ENCODE assay signal across 8 cellular contexts in genomic region chr19:15448778-15449619, GRCh38. TPM values are rescaled to one million over a fixed set of nuclear protein-coding genes. Genes with fewer than 3 reads are reported as not detected.
A peak's percentile ranks its signal among the peaks of the same experiment; 100 is the strongest.
DNase-seq lines count a peak whose midpoint lies in the region; ATAC-seq, FAIRE-seq and TF ChIP-seq lines count a peak whose summit lies in the region.

No MANE protein-coding gene starts in this region.

- H3K4me3 Mint-ChIP-seq in CD8-positive, alpha-beta memory T cell = peak overlapping the region; percentile 69 to 92 (median 75)
- peak overlapping the region; percentile 67 for H3K4me3 Mint-ChIP-seq in activated T-helper 1 cell treated with anti-CD3 and anti-CD28 coated beads, Interleukin-12 subunit alpha, Interleukin-12 subunit beta, Interleukin-2, Interleukin-4 antibody, amounts not matched to agents 30 ng/mL and 10 ng/mL and 1 ng/mL, durations not matched to agents 14 hours and 24 hours and 36 hours

- no peaks in the 10 kb centered on the region for H3K9me3 Mint-ChIP-seq in CD8-positive, alpha-beta memory T cell
- H3K9me3 Mint-ChIP-seq in activated T-helper 1 cell treated with anti-CD3 and anti-CD28 coated beads, Interleukin-12 subunit alpha, Interleukin-12 subunit beta, Interleukin-2, Interleukin-4 antibody, amounts not matched to agents 30 ng/mL and 10 ng/mL and 1 ng/mL, durations not matched to agents 14 hours and 24 hours and 36 hours = no peaks in the 10 kb centered on the region

- no peak overlapping the region for H3K27ac ChIP-seq in CD8-positive, alpha-beta memory T cell (ENCODE audit: low read depth, low read length)
- no peak overlapping the region for H3K27ac ChIP-seq in HEK293 (ENCODE audit: extremely low read depth, low read depth, low read length)
- H3K27ac ChIP-seq in kidney (ENCODE audit: low read depth in 2 of 2, low read length in 2 of 2) = no peak overlapping the region
- peak overlapping the region; percentile 75 to 82 for H3K27ac ChIP-seq in tibial artery

- ATAC-seq in omental fat pad (ENCODE audit: low FRiP score) = no peak

- H3K9ac ChIP-seq in kidney (ENCODE audit: low read length in 2 of 2) = peak overlapping the region; percentile 32 to 51

- DNase-seq in CD8-positive, alpha-beta memory T cell = no peak
- DNase-seq in activated T-helper 1 cell treated with anti-CD3 and anti-CD28 coated beads, Interleukin-12 subunit alpha, Interleukin-12 subunit beta, Interleukin-2, Interleukin-4 antibody, amounts not matched to agents 30 ng/mL and 10 ng/mL and 1 ng/mL, durations not matched to agents 14 hours and 24 hours and 36 hours (ENCODE audit: low spot score) = no peak
- peak; percentile 87 for DNase-seq in kidney
- DNase-seq in tibial artery = peak in 1 of 2 donors; percentile 70
- no peak for DNase-seq in omental fat pad (ENCODE audit: low spot score)
- no peak for DNase-seq in AML-193 (lab: John Stamatoyannopoulos, UW)
- no peak for DNase-seq in NCI-H345 (lab: John Stamatoyannopoulos, UW)

- no peak for FAIRE-seq in kidney (lab: Jason Lieb, UNC)

- intact Hi-C loops in activated T-helper 1 cell treated with anti-CD3 and anti-CD28 coated beads, Interleukin-12 subunit alpha, Interleukin-12 subunit beta, Interleukin-2, Interleukin-4 antibody, amounts not matched to agents 30 ng/mL and 10 ng/mL and 1 ng/mL, durations not matched to agents 14 hours and 24 hours and 36 hours (cut with micrococcal nuclease) = loop anchor here (1.0 kb wide), 2 partner anchors 16 to 69 kb away; no protein-coding TSS in a partner anchor
- intact Hi-C loops in kidney (cut with DNase I) (no loop called here), tibial artery (cut with DNase I; ENCODE audit: low total_unique reads) (no loop called here)

- peaks cover 16% of the 10 kb centered on the region for H3K36me3 ChIP-seq in CD8-positive, alpha-beta memory T cell (ENCODE audit: insufficient read depth, low read length)
- H3K36me3 ChIP-seq in HEK293 (ENCODE audit: control insufficient read depth in 2 of 2, insufficient read depth in 1 of 2, low read length in 2 of 2) = peaks cover 0 to 8% of the 10 kb centered on the region in 2 experiments; a peak in 1 of 3 replicates
- no peaks in the 10 kb centered on the region for H3K36me3 ChIP-seq in kidney (ENCODE audit: control insufficient read depth in 1 of 2, insufficient read depth in 2 of 2, low read length in 2 of 2)
- peaks cover 0 to 12% (median 0%) of the 10 kb centered on the region in 3 donors for H3K36me3 ChIP-seq in tibial artery

- POLR2A ChIA-PET in CD8-positive, alpha-beta memory T cell (lab: Charles Lee) = interaction anchor here (1.7 kb wide), 1 partner anchor 30 kb away, joined by 6 read pairs; the partner anchor contains the start of gene AKAP8L
- POLR2A ChIA-PET in HEK293 (lab: Yijun Ruan, JAX) = interaction anchor here (0.8 kb wide), 1 partner anchor 30 kb away, joined by 4 read pairs; the partner anchor contains the start of gene AKAP8L

- no peak overlapping the region for H3K4me3 ChIP-seq in CD8-positive, alpha-beta memory T cell (ENCODE audit: low read length)
- H3K4me3 ChIP-seq in HEK293 (ENCODE audit: low read depth, low read length) (peak overlapping the region; percentile 55), kidney (ENCODE audit: low read length in 2 of 2) (peak overlapping the region; percentile 48 to 61), tibial artery (peak overlapping the region; percentile 66 to 87)

- peaks cover 7 to 34% (median 7%) of the 10 kb centered on the region in 3 donors for H3K36me3 Mint-ChIP-seq in CD8-positive, alpha-beta memory T cell
- peaks cover 42% of the 10 kb centered on the region for H3K36me3 Mint-ChIP-seq in activated T-helper 1 cell treated with anti-CD3 and anti-CD28 coated beads, Interleukin-12 subunit alpha, Interleukin-12 subunit beta, Interleukin-2, Interleukin-4 antibody, amounts not matched to agents 30 ng/mL and 10 ng/mL and 1 ng/mL, durations not matched to agents 14 hours and 24 hours and 36 hours (ENCODE audit: low read depth)

- TF ChIP-seq CTCF in HEK293 (tag by site-specific recombination; IDR thresholded peaks at IDR 0.05) (0 out of 2 replicates have a peak, but pooled peaks have one; percentile 24), kidney (IDR thresholded peaks at IDR 0.05; ENCODE audit: borderline replicate concordance, extremely low read depth, insufficient read depth) (no peak), tibial artery (IDR thresholded peaks at IDR 0.05) (no peak), omental fat pad (IDR thresholded peaks at IDR 0.05) (no peak)

- H3K27me3 ChIP-seq in CD8-positive, alpha-beta memory T cell (ENCODE audit: insufficient read depth, low read length, poor library complexity, severe bottlenecking) = no peaks in the 10 kb centered on the region
- H3K27me3 ChIP-seq in tibial artery = peaks cover 0 to 3% of the 10 kb centered on the region in 2 donors

- H3K9me3 ChIP-seq in CD8-positive, alpha-beta memory T cell (ENCODE audit: low read length) = no peaks in the 10 kb centered on the region
- H3K9me3 ChIP-seq in HEK293 (ENCODE audit: control insufficient read depth, insufficient read depth, low read depth, low read length) (no peaks in the 10 kb centered on the region), kidney (ENCODE audit: control insufficient read depth in 1 of 2, low read length in 2 of 2) (no peaks in the 10 kb centered on the region), tibial artery (no peaks in the 10 kb centered on the region)

- H3K27me3 Mint-ChIP-seq in CD8-positive, alpha-beta memory T cell = peaks cover 0 to 8% of the 10 kb centered on the region in 2 donors
- H3K27me3 Mint-ChIP-seq in activated T-helper 1 cell treated with anti-CD3 and anti-CD28 coated beads, Interleukin-12 subunit alpha, Interleukin-12 subunit beta, Interleukin-2, Interleukin-4 antibody, amounts not matched to agents 30 ng/mL and 10 ng/mL and 1 ng/mL, durations not matched to agents 14 hours and 24 hours and 36 hours (ENCODE audit: insufficient read depth) = peaks cover 3% of the 10 kb centered on the region

- CTCF ChIA-PET in CD8-positive, alpha-beta memory T cell (lab: Charles Lee) = interaction anchor here (4.1 kb wide), 1 partner anchor 30 kb away, joined by 20 read pairs; the partner anchor contains the start of gene AKAP8L
- CTCF ChIA-PET in HEK293 (lab: Yijun Ruan, JAX) = interaction anchor here (1.7 kb wide), 1 partner anchor 29 kb away, joined by 5 read pairs; no protein-coding TSS in a partner anchor

- peak overlapping the region; percentile 69 to 96 (median 86) for H3K27ac Mint-ChIP-seq in CD8-positive, alpha-beta memory T cell
- H3K27ac Mint-ChIP-seq in activated T-helper 1 cell treated with anti-CD3 and anti-CD28 coated beads, Interleukin-12 subunit alpha, Interleukin-12 subunit beta, Interleukin-2, Interleukin-4 antibody, amounts not matched to agents 30 ng/mL and 10 ng/mL and 1 ng/mL, durations not matched to agents 14 hours and 24 hours and 36 hours = peak overlapping the region; percentile 67

- peaks cover 25 to 31% (median 26%) of the 10 kb centered on the region in 3 donors for H3K4me1 Mint-ChIP-seq in CD8-positive, alpha-beta memory T cell
- H3K4me1 Mint-ChIP-seq in activated T-helper 1 cell treated with anti-CD3 and anti-CD28 coated beads, Interleukin-12 subunit alpha, Interleukin-12 subunit beta, Interleukin-2, Interleukin-4 antibody, amounts not matched to agents 30 ng/mL and 10 ng/mL and 1 ng/mL, durations not matched to agents 14 hours and 24 hours and 36 hours (ENCODE audit: low read depth) = peaks cover 27% of the 10 kb centered on the region

- peaks cover 4% of the 10 kb centered on the region for H3K4me1 ChIP-seq in CD8-positive, alpha-beta memory T cell (ENCODE audit: insufficient read depth, low read length)
- peaks cover 2% of the 10 kb centered on the region; the same call in 1 of the 2 replicates for H3K4me1 ChIP-seq in HEK293 (ENCODE audit: control insufficient read depth, insufficient read depth, low read length)
- peaks cover 0 to 11% of the 10 kb centered on the region in 2 donors for H3K4me1 ChIP-seq in kidney (ENCODE audit: control insufficient read depth in 1 of 2, insufficient read depth in 1 of 2, low read depth in 1 of 2, low read length in 2 of 2)
- H3K4me1 ChIP-seq in tibial artery = peaks cover 0 to 62% (median 52%) of the 10 kb centered on the region in 4 donors

RNA-seq across cellular contexts. Expression of gene WIZ, which starts 0.8 kb away (rescaled TPM):
- 10 to 100 TPM; 28.9 to 31.2 TPM for total RNA-seq in CD8-positive, alpha-beta memory T cell
- polyA plus RNA-seq in CD8-positive, alpha-beta memory T cell = 1.8 TPM
- total RNA-seq in activated T-helper 1 cell treated with anti-CD3 and anti-CD28 coated beads, Interleukin-12 subunit alpha, Interleukin-12 subunit beta, Interleukin-2, Interleukin-4 antibody, amounts not matched to agents 30 ng/mL and 10 ng/mL and 1 ng/mL, durations not matched to agents 14 hours and 24 hours and 36 hours = 37.6 and 38.7 TPM in 2 replicates
- 37.1 TPM for total RNA-seq in kidney
- polyA plus RNA-seq in kidney (ENCODE audit: insufficient read depth, low read depth, low replicate concordance) = 15.4 TPM
- 10 to 100 TPM; 17.4 to 41.8 (median 33.6) TPM for total RNA-seq in omental fat pad

RNA-seq across cellular contexts. Expression of gene RASAL3, which starts 15.3 kb away (rescaled TPM):
- 100 to 1,000 TPM; 120 to 125 TPM for total RNA-seq in CD8-positive, alpha-beta memory T cell
- polyA plus RNA-seq in CD8-positive, alpha-beta memory T cell = 144 TPM
- total RNA-seq in activated T-helper 1 cell treated with anti-CD3 and anti-CD28 coated beads, Interleukin-12 subunit alpha, Interleukin-12 subunit beta, Interleukin-2, Interleukin-4 antibody, amounts not matched to agents 30 ng/mL and 10 ng/mL and 1 ng/mL, durations not matched to agents 14 hours and 24 hours and 36 hours = 130 and 132 TPM in 2 replicates
- total RNA-seq in kidney (12.1 TPM), omental fat pad (1 to 10 TPM; 2.0 to 6.9 (median 3.6) TPM)
- polyA plus RNA-seq in kidney (ENCODE audit: insufficient read depth, low read depth, low replicate concordance) = 1.5 TPM

RNA-seq across cellular contexts. Expression of gene AKAP8L, which starts 30.2 kb away (rescaled TPM):
- 10 to 100 TPM; 74.5 to 74.9 TPM for total RNA-seq in CD8-positive, alpha-beta memory T cell
- polyA plus RNA-seq in CD8-positive, alpha-beta memory T cell = 69.8 TPM
- 73.8 and 77.9 TPM in 2 replicates for total RNA-seq in activated T-helper 1 cell treated with anti-CD3 and anti-CD28 coated beads, Interleukin-12 subunit alpha, Interleukin-12 subunit beta, Interleukin-2, Interleukin-4 antibody, amounts not matched to agents 30 ng/mL and 10 ng/mL and 1 ng/mL, durations not matched to agents 14 hours and 24 hours and 36 hours
- 122 TPM for total RNA-seq in kidney
- 44.3 TPM for polyA plus RNA-seq in kidney (ENCODE audit: insufficient read depth, low read depth, low replicate concordance)
- 100 to 1,000 TPM in 1 of 4 donors, 10 to 100 TPM in 3; 52.2 to 141 (median 79.5) TPM for total RNA-seq in omental fat pad

RNA-seq across cellular contexts. Expression of gene PGLYRP2, which starts 30.3 kb away (rescaled TPM):
- total RNA-seq in CD8-positive, alpha-beta memory T cell = under 1 TPM in 1 of 2 experiments, not detected in 1; 0.13 TPM
- 0.49 TPM for polyA plus RNA-seq in CD8-positive, alpha-beta memory T cell
- total RNA-seq in activated T-helper 1 cell treated with anti-CD3 and anti-CD28 coated beads, Interleukin-12 subunit alpha, Interleukin-12 subunit beta, Interleukin-2, Interleukin-4 antibody, amounts not matched to agents 30 ng/mL and 10 ng/mL and 1 ng/mL, durations not matched to agents 14 hours and 24 hours and 36 hours = 0.07 TPM in 1 of 2 replicates, not detected in the other
- total RNA-seq in kidney = not detected
- not detected for polyA plus RNA-seq in kidney (ENCODE audit: insufficient read depth, low read depth, low replicate concordance)
- not detected for total RNA-seq in omental fat pad

RNA-seq across cellular contexts. Expression of gene CYP4F22, which starts 59.3 kb away (rescaled TPM):
- total RNA-seq in CD8-positive, alpha-beta memory T cell = under 1 TPM; 0.71 to 0.79 TPM
- polyA plus RNA-seq in CD8-positive, alpha-beta memory T cell = 5.1 TPM
- total RNA-seq in activated T-helper 1 cell treated with anti-CD3 and anti-CD28 coated beads, Interleukin-12 subunit alpha, Interleukin-12 subunit beta, Interleukin-2, Interleukin-4 antibody, amounts not matched to agents 30 ng/mL and 10 ng/mL and 1 ng/mL, durations not matched to agents 14 hours and 24 hours and 36 hours = 0.10 TPM in 1 of 2 replicates, not detected in the other
- total RNA-seq in kidney (0.09 TPM), omental fat pad (1 to 10 TPM in 1 of 4 donors, under 1 TPM in 1, not detected in 2; 0.36 to 1.3 TPM)
- polyA plus RNA-seq in kidney (ENCODE audit: insufficient read depth, low read depth, low replicate concordance) = not detected

Comparison
In these comparisons a context has a peak if more than half of its experiments do, and no peak if none do; other contexts are left out.
1. H3K27ac ChIP-seq: peak in tibial artery (2 of 2); none in CD8-positive, alpha-beta memory T cell (single experiment), HEK293 (single experiment) and kidney (0 of 2).